21 cellular contexts compared by ENCODE assay signal in genomic region chr10:70981171-70981836, GRCh38.
DNase-seq lines count a peak whose midpoint lies in the region; ATAC-seq, FAIRE-seq and TF ChIP-seq lines count a peak whose summit lies in the region.
"Had no signal": no experiment of that assay in that cellular context is flagged by ENCODE, and none has a peak within 500 bp of the region (broad histone marks: within the 10 kb centered on the region; RNA-seq: fewer than 3 reads in every experiment).

No MANE protein-coding gene starts in this region.

- TF ChIP-seq CTCF in natural killer cell (IDR thresholded peaks at IDR 0.05) (no peak), upper lobe of right lung (IDR thresholded peaks at IDR 0.05) (no peak)

- ATAC-seq in central memory CD8-positive, alpha-beta T cell (replicated peaks; ENCODE audit: extremely low read depth, poor library complexity, severe bottlenecking): peak; percentile 30
- ATAC-seq in natural killer cell (peak; percentile 34 to 45 (median 37)), upper lobe of right lung (no peak), HG02571 (IDR thresholded peaks at IDR 0.05; ENCODE audit: unreplicated experiment) (no peak)

- no peak for DNase-seq in GM12891 (ENCODE audit: insufficient read length, low spot score)
- no peak for DNase-seq in central memory CD8-positive, alpha-beta T cell (ENCODE audit: low spot score in 2 of 2)
- DNase-seq in natural killer cell: no peak
- DNase-seq in upper lobe of right lung: peak; percentile 20
- no peak for DNase-seq in activated T-cell treated with anti-CD3 and anti-CD28 coated beads, Interleukin-2, amount 50 U/mL, for 1 hour
- no peak for DNase-seq in activated T-helper 1 cell treated with anti-CD3 and anti-CD28 coated beads, Interleukin-12 subunit alpha, Interleukin-12 subunit beta, Interleukin-2, Interleukin-4 antibody, amounts not matched to agents 30 ng/mL and 10 ng/mL and 1 ng/mL, durations not matched to agents 14 hours and 24 hours and 36 hours (ENCODE audit: low spot score)
- DNase-seq: Caco-2; CD4-positive, alpha-beta memory T cell; DND-41; KG1; NCI-H1694; NCI-H2081; NCI-H2171 treated with DMSO at 0.1 percent for 48 hours; NCI-H524 treated with DMSO at 0.1 percent for 48 hours; NCI-H82; Peyer's patch had no signal

- no peaks in the 10 kb centered on the region for H3K9me3 ChIP-seq in upper lobe of right lung
- H3K9me3 ChIP-seq: Caco-2, Peyer's patch, SJSA1 had no signal

- no peaks in the 10 kb centered on the region for H3K4me1 ChIP-seq in upper lobe of right lung
- H3K4me1 ChIP-seq: Peyer's patch, SJSA1 had no signal

- no peaks in the 10 kb centered on the region for H3K27me3 ChIP-seq in upper lobe of right lung
- H3K27me3 ChIP-seq: Peyer's patch, SJSA1 had no signal

- TF ChIP-seq POLR2A in GM12891 (IDR thresholded peaks at IDR 0.05; ENCODE audit: low read depth, low read length): no peak

- FAIRE-seq in GM12891 (lab: Jason Lieb, UNC): no peak
- FAIRE-seq: A204.1, GM12892, HTR-8/SVneo had no signal

- no peaks in the 10 kb centered on the region for H3K27me3 Mint-ChIP-seq in central memory CD8-positive, alpha-beta T cell
- H3K27me3 Mint-ChIP-seq in natural killer cell (ENCODE audit: low read depth in 2 of 2): peaks cover 0 to 6% of the 10 kb centered on the region in 2 donors
- no peaks in the 10 kb centered on the region for H3K27me3 Mint-ChIP-seq in activated T-helper 1 cell treated with anti-CD3 and anti-CD28 coated beads, Interleukin-12 subunit alpha, Interleukin-12 subunit beta, Interleukin-2, Interleukin-4 antibody, amounts not matched to agents 30 ng/mL and 10 ng/mL and 1 ng/mL, durations not matched to agents 14 hours and 24 hours and 36 hours (ENCODE audit: insufficient read depth)

- H3K4me3 Mint-ChIP-seq in central memory CD8-positive, alpha-beta T cell: peak overlapping the region; percentile 58
- H3K4me3 Mint-ChIP-seq in natural killer cell: no peak overlapping the region
- H3K4me3 Mint-ChIP-seq in activated T-helper 1 cell treated with anti-CD3 and anti-CD28 coated beads, Interleukin-12 subunit alpha, Interleukin-12 subunit beta, Interleukin-2, Interleukin-4 antibody, amounts not matched to agents 30 ng/mL and 10 ng/mL and 1 ng/mL, durations not matched to agents 14 hours and 24 hours and 36 hours: no peak overlapping the region

- H3K36me3 ChIP-seq in upper lobe of right lung: no peaks in the 10 kb centered on the region
- H3K36me3 ChIP-seq: Peyer's patch, SJSA1 had no signal

- intact Hi-C loops in natural killer cell (cut with micrococcal nuclease) (no loop called here), upper lobe of right lung (cut with DNase I) (no loop called here)
- intact Hi-C loops in activated T-helper 1 cell treated with anti-CD3 and anti-CD28 coated beads, Interleukin-12 subunit alpha, Interleukin-12 subunit beta, Interleukin-2, Interleukin-4 antibody, amounts not matched to agents 30 ng/mL and 10 ng/mL and 1 ng/mL, durations not matched to agents 14 hours and 24 hours and 36 hours (cut with micrococcal nuclease): no loop called here

- H3K4me3 ChIP-seq in upper lobe of right lung: no peak overlapping the region
- H3K4me3 ChIP-seq: Peyer's patch, SJSA1 had no signal

- peaks cover 42% of the 10 kb centered on the region for H3K4me1 Mint-ChIP-seq in central memory CD8-positive, alpha-beta T cell
- H3K4me1 Mint-ChIP-seq in natural killer cell: peaks cover 34 to 49% of the 10 kb centered on the region in 2 donors
- H3K4me1 Mint-ChIP-seq in activated T-helper 1 cell treated with anti-CD3 and anti-CD28 coated beads, Interleukin-12 subunit alpha, Interleukin-12 subunit beta, Interleukin-2, Interleukin-4 antibody, amounts not matched to agents 30 ng/mL and 10 ng/mL and 1 ng/mL, durations not matched to agents 14 hours and 24 hours and 36 hours (ENCODE audit: low read depth): peaks cover 17% of the 10 kb centered on the region

- H3K36me3 Mint-ChIP-seq in central memory CD8-positive, alpha-beta T cell (ENCODE audit: insufficient read depth): no peaks in the 10 kb centered on the region
- no peaks in the 10 kb centered on the region for H3K36me3 Mint-ChIP-seq in natural killer cell
- H3K36me3 Mint-ChIP-seq in activated T-helper 1 cell treated with anti-CD3 and anti-CD28 coated beads, Interleukin-12 subunit alpha, Interleukin-12 subunit beta, Interleukin-2, Interleukin-4 antibody, amounts not matched to agents 30 ng/mL and 10 ng/mL and 1 ng/mL, durations not matched to agents 14 hours and 24 hours and 36 hours (ENCODE audit: low read depth): no peaks in the 10 kb centered on the region
- H3K36me3 Mint-ChIP-seq: CD4-positive, alpha-beta memory T cell had no signal

- peak overlapping the region; percentile 76 for H3K27ac Mint-ChIP-seq in central memory CD8-positive, alpha-beta T cell (ENCODE audit: low read depth)
- H3K27ac Mint-ChIP-seq in natural killer cell: peak overlapping the region; percentile 79 to 92
- no peak overlapping the region for H3K27ac Mint-ChIP-seq in activated T-helper 1 cell treated with anti-CD3 and anti-CD28 coated beads, Interleukin-12 subunit alpha, Interleukin-12 subunit beta, Interleukin-2, Interleukin-4 antibody, amounts not matched to agents 30 ng/mL and 10 ng/mL and 1 ng/mL, durations not matched to agents 14 hours and 24 hours and 36 hours

- H3K9me3 Mint-ChIP-seq in central memory CD8-positive, alpha-beta T cell: no peaks in the 10 kb centered on the region
- H3K9me3 Mint-ChIP-seq in natural killer cell: no peaks in the 10 kb centered on the region
- H3K9me3 Mint-ChIP-seq in activated T-helper 1 cell treated with anti-CD3 and anti-CD28 coated beads, Interleukin-12 subunit alpha, Interleukin-12 subunit beta, Interleukin-2, Interleukin-4 antibody, amounts not matched to agents 30 ng/mL and 10 ng/mL and 1 ng/mL, durations not matched to agents 14 hours and 24 hours and 36 hours: no peaks in the 10 kb centered on the region
- H3K9me3 Mint-ChIP-seq: CD4-positive, alpha-beta memory T cell had no signal

- H3K27ac ChIP-seq in upper lobe of right lung: no peak overlapping the region
- H3K27ac ChIP-seq: Peyer's patch, SJSA1 had no signal

TF ChIP-seq in GM12891, 5 proteins besides CTCF, POLR2A, EP300 and RAD21:
- TF ChIP-seq PAX5 (IDR thresholded peaks at IDR 0.05; ENCODE audit: insufficient read depth, low read length, severe bottlenecking) (no peak), SPI1 (IDR thresholded peaks at IDR 0.05; ENCODE audit: low read depth, low read length) (peak; percentile 20; the same call in 1 of the 2 replicates), POLR2AphosphoS5 (IDR thresholded peaks at IDR 0.05; ENCODE audit: low read depth, low read length) (no peak), TAF1 (IDR thresholded peaks at IDR 0.05; ENCODE audit: low read depth, low read length) (no peak), POU2F2 (IDR thresholded peaks at IDR 0.05; ENCODE audit: low read depth, low read length) (no peak)

Comparison
In these comparisons a context has a peak if more than half of its experiments do, and no peak if none do; other contexts are left out.
1. ATAC-seq: peak in central memory CD8-positive, alpha-beta T cell (single experiment) and natural killer cell (3 of 3); none in upper lobe of right lung (single experiment) and HG02571 (single experiment).